25 cellular contexts compared by ENCODE assay signal in genomic region chr10:4070171-4070570, GRCh38.
DNase-seq lines count a peak whose midpoint lies in the region; ATAC-seq, FAIRE-seq and TF ChIP-seq lines count a peak whose summit lies in the region.
"Had no signal": no experiment of that assay in that cellular context is flagged by ENCODE, and none has a peak within 500 bp of the region (broad histone marks: within the 10 kb centered on the region; RNA-seq: fewer than 3 reads in every experiment).

No MANE protein-coding gene starts in this region.

- no peak for ATAC-seq in SK-N-SH treated with all-trans-retinoic acid at 6 μM for 48 hours
- no peak for ATAC-seq in GM19452 (IDR thresholded peaks at IDR 0.05; ENCODE audit: unreplicated experiment)
- ATAC-seq: GM12878 had no signal

- no peak for TF ChIP-seq POLR2A in vagina (IDR thresholded peaks at IDR 0.05)

- TF ChIP-seq EP300 in SK-N-SH (IDR thresholded peaks at IDR 0.05; ENCODE audit: borderline replicate concordance in 1 of 2, low read depth in 1 of 2, low read length in 1 of 2), result no peak

- TF ChIP-seq CTCF in SK-N-SH (IDR thresholded peaks at IDR 0.05) (no peak), mammary epithelial cell (conservative IDR thresholded peaks at IDR 0.05 in 1 of 2, IDR thresholded peaks at IDR 0.05 in 1 of 2; ENCODE audit: extremely low read depth in 1 of 2, insufficient read depth in 1 of 2, low read depth in 1 of 2, low read length in 2 of 2) (no peak), keratinocyte (optimal IDR thresholded peaks at IDR 0.05 in 1 of 3, IDR thresholded peaks at IDR 0.05 in 1 of 3, conservative IDR thresholded peaks at IDR 0.05 in 1 of 3; ENCODE audit: extremely low read depth in 1 of 3, insufficient read depth in 2 of 3, low read length in 3 of 3) (no peak), vagina (IDR thresholded peaks at IDR 0.05) (no peak), D721Med (IDR thresholded peaks at IDR 0.05; ENCODE audit: insufficient read depth, missing control alignments) (no peak)

- 94% methylated on average over 1 of the region's 1 CpG for WGBS in SK-N-SH (ENCODE audit: low lambda C conversion rate)
- WGBS in mammary epithelial cell (ENCODE audit: low coverage, missing lambda C conversion rate), result 0% methylated on average over 1 of the region's 1 CpG

- FAIRE-seq in keratinocyte (lab: Jason Lieb, UNC) (no peak), D721Med (lab: Jason Lieb, UNC) (no peak)
- FAIRE-seq: GM12878 had no signal

- H3K27me3 ChIP-seq in SK-N-SH (ENCODE audit: insufficient read depth) (no peaks in the 10 kb centered on the region), mammary epithelial cell (ENCODE audit: insufficient read depth, low read length) (no peaks in the 10 kb centered on the region), keratinocyte (ENCODE audit: control insufficient read depth, extremely low read depth, insufficient read depth, low read length) (no peaks in the 10 kb centered on the region), vagina (no peaks in the 10 kb centered on the region)
- H3K27me3 ChIP-seq: BLaER1, Peyer's patch, SJSA1 had no signal

- no TSS peak for BruUV-seq in mammary epithelial cell (replicated peaks; lab: Mats Ljungman, UMichigan)

- H3K9me3 ChIP-seq in SK-N-SH (no peaks in the 10 kb centered on the region), mammary epithelial cell (replicated peaks; ENCODE audit: insufficient read depth, low read length) (no peaks in the 10 kb centered on the region), keratinocyte (ENCODE audit: control insufficient read depth, low read depth, low read length) (no peaks in the 10 kb centered on the region), vagina (no peaks in the 10 kb centered on the region)
- H3K9me3 ChIP-seq: BLaER1, Peyer's patch, SJSA1 had no signal

- DNase-seq in SK-N-SH, result no peak
- DNase-seq in mammary epithelial cell, result no peak
- DNase-seq in keratinocyte (ENCODE audit: low read depth, low spot score), result no peak
- no peak for DNase-seq in vagina (ENCODE audit: extremely low spot score in 2 of 2)
- DNase-seq in D721Med (ENCODE audit: insufficient read length, low spot score), result no peak
- DNase-seq in stimulated activated CD4-positive, alpha-beta T cell treated with anti-CD3 and anti-CD28 coated beads, Interleukin-2, amount 100 ng/mL, for 48 hours, result no peak
- DNase-seq: ACHN; CD4-positive, alpha-beta T cell; COR-L47; DMS 273 treated with DMSO at 0.1 percent for 48 hours; DMS79 treated with DMSO at 0.1 percent for 48 hours; GOT3; KG1; NCI-H1105 treated with DMSO at 0.1 percent for 48 hours; NCI-H2081; NCI-H2171 treated with DMSO at 0.1 percent for 48 hours; NCI-H524 treated with DMSO at 0.1 percent for 48 hours; NCI-H82; Peyer's patch had no signal

- H3K9ac ChIP-seq in SK-N-SH, result no peak overlapping the region
- no peak overlapping the region for H3K9ac ChIP-seq in mammary epithelial cell (ENCODE audit: insufficient read depth, low read length)
- H3K9ac ChIP-seq in keratinocyte (ENCODE audit: control insufficient read depth, extremely low read depth, insufficient read depth, low read length), result no peak overlapping the region
- H3K9ac ChIP-seq: BLaER1 had no signal

- no peaks in the 10 kb centered on the region for H4K20me1 ChIP-seq in SK-N-SH (ENCODE audit: insufficient read depth)
- no peaks in the 10 kb centered on the region for H4K20me1 ChIP-seq in mammary epithelial cell (ENCODE audit: insufficient read depth, low read length)
- H4K20me1 ChIP-seq in keratinocyte (ENCODE audit: control insufficient read depth, extremely low read depth, insufficient read depth, low read length), result no peaks in the 10 kb centered on the region
- H4K20me1 ChIP-seq: BLaER1 had no signal

- H3K27ac ChIP-seq in SK-N-SH (ENCODE audit: low read depth in 2 of 2, low read length in 1 of 2) (peak overlapping the region in 1 of 2 experiments; percentile 46; a peak in 1 of 4 replicates), mammary epithelial cell (ENCODE audit: insufficient read depth, low read depth, low read length) (peak overlapping the region; percentile 1), keratinocyte (ENCODE audit: control insufficient read depth, insufficient read depth, low read length) (peak overlapping the region; percentile 6), vagina (no peak overlapping the region)
- H3K27ac ChIP-seq: 22Rv1, BLaER1, Peyer's patch had no signal

- H2AFZ ChIP-seq in SK-N-SH (ENCODE audit: low read depth) (peak overlapping the region; percentile 45; the same call in 1 of the 2 replicates), mammary epithelial cell (ENCODE audit: low read depth, low read length) (no peak overlapping the region), keratinocyte (ENCODE audit: control insufficient read depth, low read length) (no peak overlapping the region)

- no peaks in the 10 kb centered on the region for H3K9me2 ChIP-seq in SK-N-SH

- peaks cover 14% of the 10 kb centered on the region for H3F3A ChIP-seq in SK-N-SH (replicated peaks; ENCODE audit: insufficient read depth)

- H3K4me2 ChIP-seq in SK-N-SH (no peak overlapping the region; the same call in 1 of the 2 replicates), mammary epithelial cell (ENCODE audit: insufficient read depth, low read depth, low read length) (no peak overlapping the region), keratinocyte (ENCODE audit: control insufficient read depth, extremely low read depth, insufficient read depth, low read depth, low read length) (no peak overlapping the region)
- H3K4me2 ChIP-seq: BLaER1 had no signal

- H3K79me2 ChIP-seq in SK-N-SH (ENCODE audit: insufficient read depth), result no peaks in the 10 kb centered on the region
- H3K79me2 ChIP-seq in mammary epithelial cell (ENCODE audit: insufficient read depth, low read length), result no peaks in the 10 kb centered on the region
- no peaks in the 10 kb centered on the region for H3K79me2 ChIP-seq in keratinocyte (ENCODE audit: control insufficient read depth, insufficient read depth, low read length)

- intact Hi-C loops in mammary epithelial cell (cut with micrococcal nuclease), result loop anchor here (10.0 kb wide), 1 partner anchor 285 kb away; the partner anchor contains the start of gene KLF6
- intact Hi-C loops in vagina (cut with DNase I), result no loop called here

- peaks cover 17 to 37% of the 10 kb centered on the region in 2 experiments; a peak in 3 of 4 replicates for H3K4me1 ChIP-seq in SK-N-SH (ENCODE audit: control insufficient read depth in 1 of 2, insufficient read depth in 2 of 2, low read depth in 1 of 2, low read length in 1 of 2)
- peaks cover 45% of the 10 kb centered on the region for H3K4me1 ChIP-seq in mammary epithelial cell (ENCODE audit: insufficient read depth, low read length)
- peaks cover 51% of the 10 kb centered on the region for H3K4me1 ChIP-seq in keratinocyte (ENCODE audit: control insufficient read depth, extremely low read depth, insufficient read depth, low read length)
- peaks cover 52% of the 10 kb centered on the region for H3K4me1 ChIP-seq in vagina

- H3K4me3 ChIP-seq in SK-N-SH (ENCODE audit: low read depth in 2 of 2, low read length in 1 of 2) (no peak overlapping the region), mammary epithelial cell (replicated peaks in 1 of 3; ENCODE audit: insufficient read depth in 1 of 3, low read depth in 2 of 3, low read length in 3 of 3) (no peak overlapping the region), keratinocyte (ENCODE audit: control insufficient read depth in 2 of 3, extremely low read depth in 1 of 3, insufficient read depth in 2 of 3, low read depth in 1 of 3, low read length in 3 of 3) (no peak overlapping the region), vagina (no peak overlapping the region)
- H3K4me3 ChIP-seq: BLaER1, GM12878, Peyer's patch, SJSA1 had no signal

- TF ChIP-seq RAD21 in SK-N-SH (IDR thresholded peaks at IDR 0.05; ENCODE audit: low read length), result no peak

- CTCF ChIA-PET in SK-N-SH (lab: Yijun Ruan, JAX) (interaction anchor here (1.0 to 1.1 kb wide), 2 partner anchors 8 to 114 kb away, joined by 3 read pairs; no protein-coding TSS in a partner anchor), mammary epithelial cell (lab: Charles Lee; ENCODE audit: low non-redundant PET) (no interaction called here)

- H3K36me3 ChIP-seq in SK-N-SH (replicated peaks in 1 of 2; ENCODE audit: control insufficient read depth in 1 of 2, insufficient read depth in 2 of 2, low read length in 1 of 2) (no peaks in the 10 kb centered on the region), mammary epithelial cell (ENCODE audit: insufficient read depth, low read length) (no peaks in the 10 kb centered on the region), keratinocyte (ENCODE audit: control insufficient read depth in 2 of 2, extremely low read depth in 1 of 2, insufficient read depth in 2 of 2, low read length in 2 of 2) (no peaks in the 10 kb centered on the region), vagina (no peaks in the 10 kb centered on the region)
- H3K36me3 ChIP-seq: BLaER1, Peyer's patch, SJSA1 had no signal

- POLR2A ChIA-PET in SK-N-SH (lab: Yijun Ruan, JAX), result no interaction called here

- H3K9me1 ChIP-seq in keratinocyte (ENCODE audit: control insufficient read depth, extremely low read depth, insufficient read depth, low read length), result no peaks in the 10 kb centered on the region

- dilution Hi-C loops in mammary epithelial cell (cut with HindIII; ENCODE audit: low sequenced_read_pairs), result loop anchor here (5.0 kb wide), 1 partner anchor 37 kb away; no protein-coding TSS in a partner anchor
- dilution Hi-C loops in keratinocyte (cut with MboI; ENCODE audit: extremely low pct_ligation_motif_present, low sequenced_read_pairs), result no loop called here

- in situ Hi-C loops in mammary epithelial cell (cut with MboI; ENCODE audit: low sequenced_read_pairs in 2 of 2), result no loop called here

TF ChIP-seq in SK-N-SH, 30 proteins besides CTCF, POLR2A, EP300 and RAD21:
- no peak for TF ChIP-seq POLR2AphosphoS5 (IDR thresholded peaks at IDR 0.05; ENCODE audit: low read depth, low read length)
- no peak for TF ChIP-seq FOXJ3 (CRISPR knock-in tag; IDR thresholded peaks at IDR 0.05)
- TF ChIP-seq CHD2 (IDR thresholded peaks at IDR 0.05; ENCODE audit: low read length, partially characterized antibody), result no peak
- TF ChIP-seq NFIC (IDR thresholded peaks at IDR 0.05; ENCODE audit: borderline replicate concordance), result no peak
- TF ChIP-seq NRF1 (IDR thresholded peaks at IDR 0.05; ENCODE audit: low read depth, low read length), result no peak
